In the genomic region with DNA sequence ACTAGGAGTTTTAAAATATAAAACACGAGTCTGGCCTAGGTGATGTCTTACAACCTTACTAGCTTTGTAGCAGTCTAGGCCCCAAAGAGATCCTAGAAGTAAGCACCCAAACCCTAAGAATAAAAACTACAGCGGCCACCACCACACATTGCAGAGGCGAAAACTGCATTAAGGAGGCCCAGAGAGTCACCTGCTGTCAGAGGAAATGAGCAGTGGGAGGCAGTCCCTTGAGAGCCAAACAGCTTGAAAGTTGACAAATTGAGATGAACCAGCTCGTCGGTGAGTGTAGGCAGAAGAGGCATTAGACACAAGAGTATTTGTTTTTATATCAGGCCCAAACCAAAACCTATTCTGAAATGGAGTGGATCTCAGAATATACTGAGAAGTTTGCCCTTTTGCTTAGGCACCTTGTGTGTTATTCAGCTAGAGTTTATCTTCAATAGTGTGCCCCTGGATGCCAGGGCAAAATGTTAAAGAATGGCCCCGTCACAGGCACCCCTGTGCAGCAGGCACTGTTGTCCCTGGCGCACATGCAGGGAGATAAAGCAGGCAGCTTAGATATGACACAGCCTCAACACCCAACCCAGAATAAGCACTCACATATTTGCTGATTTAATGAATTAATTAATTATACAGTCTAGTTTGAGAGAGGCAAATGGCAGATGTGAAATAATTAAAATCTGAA, we compare ENCODE assay signal across 1 cellular context.
TF ChIP-seq lines count a peak whose summit lies in the region.

No MANE protein-coding gene starts in this region.

TF ChIP-seq in GM23338, 12 proteins besides CTCF, POLR2A, EP300 and RAD21 (continued from another document):
- TF ChIP-seq, protein P1, sequence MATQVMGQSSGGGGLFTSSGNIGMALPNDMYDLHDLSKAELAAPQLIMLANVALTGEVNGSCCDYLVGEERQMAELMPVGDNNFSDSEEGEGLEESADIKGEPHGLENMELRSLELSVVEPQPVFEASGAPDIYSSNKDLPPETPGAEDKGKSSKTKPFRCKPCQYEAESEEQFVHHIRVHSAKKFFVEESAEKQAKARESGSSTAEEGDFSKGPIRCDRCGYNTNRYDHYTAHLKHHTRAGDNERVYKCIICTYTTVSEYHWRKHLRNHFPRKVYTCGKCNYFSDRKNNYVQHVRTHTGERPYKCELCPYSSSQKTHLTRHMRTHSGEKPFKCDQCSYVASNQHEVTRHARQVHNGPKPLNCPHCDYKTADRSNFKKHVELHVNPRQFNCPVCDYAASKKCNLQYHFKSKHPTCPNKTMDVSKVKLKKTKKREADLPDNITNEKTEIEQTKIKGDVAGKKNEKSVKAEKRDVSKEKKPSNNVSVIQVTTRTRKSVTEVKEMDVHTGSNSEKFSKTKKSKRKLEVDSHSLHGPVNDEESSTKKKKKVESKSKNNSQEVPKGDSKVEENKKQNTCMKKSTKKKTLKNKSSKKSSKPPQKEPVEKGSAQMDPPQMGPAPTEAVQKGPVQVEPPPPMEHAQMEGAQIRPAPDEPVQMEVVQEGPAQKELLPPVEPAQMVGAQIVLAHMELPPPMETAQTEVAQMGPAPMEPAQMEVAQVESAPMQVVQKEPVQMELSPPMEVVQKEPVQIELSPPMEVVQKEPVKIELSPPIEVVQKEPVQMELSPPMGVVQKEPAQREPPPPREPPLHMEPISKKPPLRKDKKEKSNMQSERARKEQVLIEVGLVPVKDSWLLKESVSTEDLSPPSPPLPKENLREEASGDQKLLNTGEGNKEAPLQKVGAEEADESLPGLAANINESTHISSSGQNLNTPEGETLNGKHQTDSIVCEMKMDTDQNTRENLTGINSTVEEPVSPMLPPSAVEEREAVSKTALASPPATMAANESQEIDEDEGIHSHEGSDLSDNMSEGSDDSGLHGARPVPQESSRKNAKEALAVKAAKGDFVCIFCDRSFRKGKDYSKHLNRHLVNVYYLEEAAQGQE (IDR thresholded peaks at IDR 0.05; ENCODE audit: unreplicated experiment): no peak
- TF ChIP-seq, protein P2, sequence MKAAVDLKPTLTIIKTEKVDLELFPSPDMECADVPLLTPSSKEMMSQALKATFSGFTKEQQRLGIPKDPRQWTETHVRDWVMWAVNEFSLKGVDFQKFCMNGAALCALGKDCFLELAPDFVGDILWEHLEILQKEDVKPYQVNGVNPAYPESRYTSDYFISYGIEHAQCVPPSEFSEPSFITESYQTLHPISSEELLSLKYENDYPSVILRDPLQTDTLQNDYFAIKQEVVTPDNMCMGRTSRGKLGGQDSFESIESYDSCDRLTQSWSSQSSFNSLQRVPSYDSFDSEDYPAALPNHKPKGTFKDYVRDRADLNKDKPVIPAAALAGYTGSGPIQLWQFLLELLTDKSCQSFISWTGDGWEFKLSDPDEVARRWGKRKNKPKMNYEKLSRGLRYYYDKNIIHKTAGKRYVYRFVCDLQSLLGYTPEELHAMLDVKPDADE (IDR thresholded peaks at IDR 0.05): no peak
- no peak for TF ChIP-seq EZH2 (IDR thresholded peaks at IDR 0.05; ENCODE audit: low read depth, unreplicated experiment)
